In the genomic region with DNA sequence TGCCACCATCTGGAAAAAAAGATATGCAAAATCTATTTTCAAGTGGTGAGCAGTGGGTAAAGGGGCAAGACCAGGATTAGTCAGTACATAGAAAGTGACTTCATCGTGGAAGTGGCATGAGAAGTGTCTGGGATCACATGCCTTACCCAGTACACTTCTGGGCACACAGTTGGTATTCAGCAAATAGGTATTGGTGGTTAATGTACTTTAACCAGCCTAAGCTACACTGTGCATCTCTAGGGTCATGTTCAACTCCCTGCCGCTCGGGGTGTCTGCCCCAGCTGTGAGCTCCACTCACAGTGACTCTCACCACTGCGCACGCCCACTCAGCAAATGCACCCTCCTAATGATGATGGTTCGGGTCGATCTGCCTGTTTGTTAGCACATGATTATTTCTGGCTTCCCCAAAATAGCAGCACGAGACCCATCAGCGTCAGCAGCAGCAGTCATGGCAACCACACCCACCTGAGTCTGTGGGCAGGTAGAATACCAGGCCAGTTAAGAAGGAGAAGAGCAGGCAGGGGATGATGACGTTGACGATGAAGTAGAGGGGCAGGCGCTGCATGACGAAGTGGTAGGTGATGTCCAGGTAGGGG, we compare ENCODE assay signal across 10 cellular contexts. TPM values are rescaled to one million over a fixed set of nuclear protein-coding genes. Genes with fewer than 3 reads are reported as not detected.
A peak's percentile ranks its signal among the peaks of the same experiment; 100 is the strongest.
DNase-seq lines count a peak whose midpoint lies in the region; ATAC-seq, FAIRE-seq and TF ChIP-seq lines count a peak whose summit lies in the region.
"Had no signal": no experiment of that assay in that cellular context is flagged by ENCODE, and none has a peak within 500 bp of the region (broad histone marks: within the 10 kb centered on the region; RNA-seq: fewer than 3 reads in every experiment).

No MANE protein-coding gene starts in this region.

- no peak overlapping the region for H4K8ac ChIP-seq in H1 (ENCODE audit: extremely low read depth, insufficient read depth, low read length)

- POLR2A ChIA-PET in H1 (lab: Charles Lee; ENCODE audit: partially characterized antibody): interaction anchor here (1.5 kb wide), 1 partner anchor 19 kb away, joined by 8 read pairs; no protein-coding TSS in a partner anchor

- no peak overlapping the region for H3K18ac ChIP-seq in H1 (ENCODE audit: extremely low read depth, low read length)

- ATAC-seq in GM18498 (IDR thresholded peaks at IDR 0.05; ENCODE audit: unreplicated experiment): peak; percentile 46
- ATAC-seq in GM21447 (IDR thresholded peaks at IDR 0.05; ENCODE audit: unreplicated experiment): peak; percentile 22
- no peak for ATAC-seq in left colon

- DNase-seq in H1 (ENCODE audit: low read depth in 1 of 2, low spot score in 2 of 2) (no peak), left colon (no peak), superior temporal gyrus (ENCODE audit: extremely low spot score) (no peak), NCI-H748 (lab: John Stamatoyannopoulos, UW; ENCODE audit: unreplicated experiment) (no peak), ecto neural progenitor cell (ENCODE audit: low spot score) (no peak)
- DNase-seq: NCI-H774 had no signal

- intact Hi-C loops in left colon (cut with DNase I, micrococcal nuclease): no loop called here

- no peak for TF ChIP-seq EP300 in H1 (IDR thresholded peaks at IDR 0.05; ENCODE audit: borderline replicate concordance in 1 of 2, low read depth in 2 of 2, low read length in 2 of 2)

- no peak for TF ChIP-seq RAD21 in H1 (IDR thresholded peaks at IDR 0.05 in 1 of 2, conservative IDR thresholded peaks at IDR 0.05 in 1 of 2; ENCODE audit: low read depth in 2 of 2, low read length in 2 of 2)

- no peak overlapping the region for H3K4ac ChIP-seq in H1 (replicated peaks; ENCODE audit: insufficient read length, low read depth, low read length)

- no peaks in the 10 kb centered on the region for H3K36me3 ChIP-seq in OCI-LY3 (replicated peaks; ENCODE audit: low read depth, low read length)
- no peaks in the 10 kb centered on the region for H3K36me3 ChIP-seq in H1 (ENCODE audit: control insufficient read depth in 2 of 4, insufficient read depth in 4 of 4, low read length in 3 of 4)

- H2BK120ac ChIP-seq in H1 (replicated peaks; ENCODE audit: low read depth, low read length): no peak overlapping the region

- H4K20me1 ChIP-seq in OCI-LY3 (ENCODE audit: insufficient read depth, low read length): no peaks in the 10 kb centered on the region
- H4K20me1 ChIP-seq in H1 (replicated peaks in 1 of 2; ENCODE audit: control insufficient read depth in 1 of 2, insufficient read depth in 2 of 2, low read length in 2 of 2): no peaks in the 10 kb centered on the region

- H3K79me1 ChIP-seq in H1 (ENCODE audit: low read depth, low read length): no peaks in the 10 kb centered on the region

- H3K4me3 ChIP-seq in OCI-LY3 (ENCODE audit: low read length): peak overlapping the region; percentile 17
- no peak overlapping the region for H3K4me3 ChIP-seq in H1 (ENCODE audit: extremely low read depth in 1 of 4, insufficient read depth in 2 of 4, low read depth in 3 of 4, low read length in 4 of 4)

- H3K9me3 ChIP-seq in OCI-LY3 (ENCODE audit: insufficient read depth, low read length) (no peaks in the 10 kb centered on the region), H1 (ENCODE audit: insufficient read depth in 2 of 2, low read depth in 1 of 2, low read length in 1 of 2) (no peaks in the 10 kb centered on the region)

- no peak overlapping the region for H2BK5ac ChIP-seq in H1 (ENCODE audit: low read depth, low read length)

- peaks cover 47% of the 10 kb centered on the region for H3K4me1 ChIP-seq in OCI-LY3 (ENCODE audit: low read length)
- H3K4me1 ChIP-seq in H1 (replicated peaks in 1 of 4; ENCODE audit: control insufficient read depth in 3 of 4, insufficient read depth in 4 of 4, low read length in 3 of 4): peaks cover 0 to 2% (median 1%) of the 10 kb centered on the region in 4 experiments; a peak in 3 of 7 replicates

- no peak for TF ChIP-seq CTCF in OCI-LY3 (IDR thresholded peaks at IDR 0.05; ENCODE audit: low read depth, low read length)
- no peak for TF ChIP-seq CTCF in H1 (IDR thresholded peaks at IDR 0.05; ENCODE audit: control extremely low read depth in 1 of 3, insufficient read depth in 1 of 3, low read depth in 1 of 3, low read length in 3 of 3)

- H2AFZ ChIP-seq in OCI-LY3 (ENCODE audit: low read depth, low read length) (0 out of 2 replicates have a peak overlapping the region, but pooled peaks have one; percentile 29), H1 (ENCODE audit: low read length) (0 out of 2 replicates have a peak overlapping the region, but pooled peaks have one; percentile 38)

- no peaks in the 10 kb centered on the region for H3K23me2 ChIP-seq in H1 (ENCODE audit: low read depth, low read length)

- H3K79me2 ChIP-seq in OCI-LY3 (ENCODE audit: low read length) (no peaks in the 10 kb centered on the region), H1 (ENCODE audit: control insufficient read depth in 1 of 2, insufficient read depth in 2 of 2, low read length in 2 of 2) (no peaks in the 10 kb centered on the region)

- no peak overlapping the region for H3K14ac ChIP-seq in H1 (ENCODE audit: insufficient read length)

- 0 out of 2 replicates have a peak overlapping the region, but pooled peaks have one; percentile 2 for H2AK5ac ChIP-seq in H1 (ENCODE audit: low read depth, low read length)

- H4K91ac ChIP-seq in H1 (replicated peaks; ENCODE audit: insufficient read length, low read length): no peak overlapping the region

- no peak overlapping the region for H2BK12ac ChIP-seq in H1 (ENCODE audit: low read depth, low read length)

- H2BK20ac ChIP-seq in H1 (ENCODE audit: low read length): no peak overlapping the region

- 91% methylated on average over 13 of the region's 13 CpGs; no CpG with 5 or more reads in 1 of the 2 experiments for whole genome bisulfite sequencing in H1 (ENCODE audit: extremely low coverage in 1 of 2, insufficient coverage in 1 of 2, insufficient read length in 1 of 2, insufficient replicate concordance in 2 of 2, low coverage in 1 of 2, low lambda C conversion rate in 2 of 2, missing lambda C conversion rate in 1 of 2), 2 experiments

- no peak overlapping the region for H3K56ac ChIP-seq in H1 (replicated peaks; ENCODE audit: insufficient read length, low read depth, low read length)

- H3K4me2 ChIP-seq in OCI-LY3 (ENCODE audit: low read length) (peak overlapping the region; percentile 36), H1 (ENCODE audit: insufficient read depth in 1 of 2, low read depth in 2 of 2, low read length in 2 of 2) (no peak overlapping the region)

- CTCF ChIA-PET in H1 (lab: Charles Lee; ENCODE audit: partially characterized antibody): interaction anchor here (0.8 to 1.8 kb wide), 7 partner anchors 10 to 231 kb away, joined by 3 to 5 read pairs (median 4); a partner anchor contains a TSS

- H4K5ac ChIP-seq in H1 (ENCODE audit: insufficient read length, low read depth, low read length): no peak overlapping the region

- H3K27ac ChIP-seq in OCI-LY3 (ENCODE audit: low read length): no peak overlapping the region
- H3K27ac ChIP-seq in H1 (ENCODE audit: low read depth, low read length): no peak overlapping the region

- H2BK15ac ChIP-seq in H1 (ENCODE audit: low read length): no peak overlapping the region

- FAIRE-seq in H1 (lab: Jason Lieb, UNC): no peak
- FAIRE-seq: endothelial cell of umbilical vein had no signal

- no peak overlapping the region for H3K23ac ChIP-seq in H1 (ENCODE audit: insufficient read length)

- H3K9ac ChIP-seq in OCI-LY3 (ENCODE audit: low read length) (no peak overlapping the region), H1 (replicated peaks in 1 of 4; ENCODE audit: extremely low read depth in 1 of 4, low read depth in 3 of 4, low read length in 3 of 4) (no peak overlapping the region)

- no peak for TF ChIP-seq POLR2A in H1 (IDR thresholded peaks at IDR 0.05; ENCODE audit: control extremely low read depth in 1 of 2, low read depth in 2 of 2, low read length in 2 of 2)

- H3K27me3 ChIP-seq in OCI-LY3 (ENCODE audit: low read depth, low read length) (peaks cover 14% of the 10 kb centered on the region; the same call in 1 of the 2 replicates), H1 (replicated peaks in 1 of 4; ENCODE audit: control insufficient read depth in 3 of 4, extremely low read depth in 1 of 4, insufficient read depth in 3 of 4, low read length in 3 of 4) (no peaks in the 10 kb centered on the region)

TF ChIP-seq in H1, 55 proteins besides CTCF, POLR2A, EP300 and RAD21 (continues in another document):
- TF ChIP-seq SP1 (IDR thresholded peaks at IDR 0.05; ENCODE audit: low read depth, low read length): no peak
- TF ChIP-seq KDM1A (IDR thresholded peaks at IDR 0.05; ENCODE audit: borderline replicate concordance, low read length): no peak
- no peak for TF ChIP-seq PHF8 (conservative IDR thresholded peaks at IDR 0.05; ENCODE audit: low read depth, low read length)
- TF ChIP-seq BRCA1 (IDR thresholded peaks at IDR 0.05; ENCODE audit: low read depth, low read length): no peak
- no peak for TF ChIP-seq RXRA (IDR thresholded peaks at IDR 0.05; ENCODE audit: insufficient read depth, low read depth, low read length)
- TF ChIP-seq HDAC2 (IDR thresholded peaks at IDR 0.05; ENCODE audit: borderline replicate concordance in 1 of 2, low read depth in 2 of 2, low read length in 2 of 2): no peak

RNA-seq across cellular contexts. Expression of a gene that starts 11.1 kb away (rescaled TPM):
- 0.15 TPM in 1 of 2 replicates, not detected in the other for total RNA-seq in H1 (2021; fragmentation: NEBNext Ultra II Directional; extraction: Animal tissue kit (Norgen Biotek cat#: 25700))
- polyA plus RNA-seq in H1 (2011; rRNA removed): 0.11 and 0.17 TPM in 2 replicates
- polyA plus RNA-seq in H1 (2011; cell fraction: cytosol; rRNA removed): 0.10 TPM
- polyA plus RNA-seq in H1 (2011; cell fraction: nucleus; rRNA removed): 0.30 TPM
- 0.19 to 0.20 TPM in 2 of 4 replicates, not detected in the others for polyA plus RNA-seq in H1 (2012, experiment 1 of 2)
- polyA plus RNA-seq in H1 (2012, experiment 2 of 2): not detected
- polyA plus RNA-seq in H1 (2013, experiment 1 of 2): 0.12 TPM
- 0.07 TPM for polyA plus RNA-seq in H1 (2013, experiment 2 of 2)
- 0.47 TPM in 1 of 2 replicates, not detected in the other for polyA minus RNA-seq in H1 (2011; rRNA and poly(A)+ RNA removed)
- polyA minus RNA-seq in H1 (2011; cell fraction: cytosol; rRNA and poly(A)+ RNA removed): not detected
- polyA minus RNA-seq in H1 (2011; cell fraction: nucleus; rRNA and poly(A)+ RNA removed): not detected
- total RNA-seq in left colon: 1 to 10 TPM; 2.3 to 3.5 TPM
